8 cellular contexts compared by ENCODE assay signal in the genomic region with DNA sequence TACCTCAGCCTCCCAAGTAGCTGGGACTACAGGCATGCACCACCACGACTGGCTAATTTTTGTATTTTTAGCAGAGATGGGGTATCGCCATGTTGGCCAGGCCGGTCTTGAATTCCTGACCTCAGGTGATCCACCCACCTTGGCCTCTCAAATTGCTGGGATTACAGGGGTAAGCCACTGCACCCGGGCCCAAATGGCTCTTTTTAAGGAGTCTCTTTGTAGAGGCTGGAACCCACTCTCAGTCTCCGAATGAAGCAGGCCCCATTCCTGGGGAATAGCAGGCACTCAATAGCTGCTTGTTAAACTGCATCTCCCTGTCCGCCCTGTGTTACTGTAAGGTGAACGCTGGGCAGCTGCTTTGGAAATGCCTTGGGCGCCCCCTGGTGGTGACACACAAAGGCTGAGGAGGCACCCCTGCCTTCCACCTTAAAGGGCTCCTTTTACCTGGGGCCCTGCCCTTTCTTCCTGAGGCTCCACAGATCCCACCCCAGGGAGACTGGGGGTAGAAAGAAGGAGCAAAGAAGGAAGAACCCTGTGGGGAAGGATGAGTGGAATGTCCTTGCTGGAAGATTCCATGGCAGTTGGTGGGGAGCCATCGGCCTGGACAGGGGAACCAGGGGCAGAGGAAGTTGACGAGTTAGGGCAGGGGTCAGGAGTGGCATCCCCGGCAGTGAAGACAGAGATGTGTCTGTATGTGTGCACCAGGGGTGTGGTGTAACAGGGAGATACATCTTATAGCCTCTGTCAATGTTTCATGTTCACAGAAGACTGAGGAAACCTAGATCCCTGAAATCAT. TPM values are rescaled to one million over a fixed set of nuclear protein-coding genes. Genes with fewer than 3 reads are reported as not detected.
DNase-seq lines count a peak whose midpoint lies in the region; ATAC-seq and TF ChIP-seq lines count a peak whose summit lies in the region.

No MANE protein-coding gene starts in this region.

- peak overlapping the region in 3 of 6 donors; percentile 39 to 70 (median 53) for H3K27ac Mint-ChIP-seq in naive B cell

- no peaks in the 10 kb centered on the region for H4K20me1 ChIP-seq in OCI-LY1 (ENCODE audit: insufficient read depth, low read length)

- H3K4me1 Mint-ChIP-seq in naive B cell: peaks cover 21 to 36% (median 35%) of the 10 kb centered on the region in 3 donors

- H3K4me3 Mint-ChIP-seq in naive B cell: peak overlapping the region in 1 of 8 donors; percentile 69

- peaks cover 14% of the 10 kb centered on the region for H3K4me1 ChIP-seq in OCI-LY1 (ENCODE audit: insufficient read depth, low read length, severe bottlenecking)

- peak; percentile 71 for DNase-seq in Daoy (ENCODE audit: low read depth)
- peak; percentile 86 for DNase-seq in KBM-7
- DNase-seq in activated CD8-positive, alpha-beta memory T cell treated with anti-CD3 and anti-CD28 coated beads, Interleukin-2, amount 50 U/mL, for 48 hours: peak; percentile 99
- peak; percentile 34 for DNase-seq in epithelial cell of prostate (ENCODE audit: low read depth, low spot score)
- peak; percentile 83 for DNase-seq in naive B cell
- DNase-seq in stimulated activated CD8-positive, alpha-beta memory T cell treated with anti-CD3 and anti-CD28 coated beads, Interleukin-7, amount 100 ng/mL, for 1 hour (ENCODE audit: low read depth in 2 of 2): peak; percentile 81 to 92
- no peak for DNase-seq in OCI-M2 (lab: John Stamatoyannopoulos, UW; ENCODE audit: unreplicated experiment)

- in situ Hi-C loops in KBM-7 (cut with MboI; ENCODE audit: low pct_unique_long_range_greater_than_20kb, low sequenced_read_pairs): loop anchor here (10.0 kb wide), 2 partner anchors 45 to 55 kb away; a partner anchor contains a TSS

- H3F3A ChIP-seq in OCI-LY1 (ENCODE audit: insufficient read depth, low read length): no peaks in the 10 kb centered on the region

- no peaks in the 10 kb centered on the region for H3K9me3 ChIP-seq in OCI-LY1 (ENCODE audit: low read length)

- no peak overlapping the region for H3K9ac ChIP-seq in OCI-LY1 (ENCODE audit: low read length)

- peak; percentile 94 for TF ChIP-seq CTCF in OCI-LY1 (IDR thresholded peaks at IDR 0.05; ENCODE audit: low read length)

- peak; percentile 98 to 99 for ATAC-seq in naive B cell (ENCODE audit: low read depth in 2 of 2)

- H3K27me3 Mint-ChIP-seq in naive B cell: no peaks in the 10 kb centered on the region

- no peaks in the 10 kb centered on the region for H3K9me3 Mint-ChIP-seq in naive B cell

- H3K27ac ChIP-seq in OCI-LY1 (ENCODE audit: low read depth, low read length, poor library complexity, severe bottlenecking): no peak overlapping the region
- no peak overlapping the region for H3K27ac ChIP-seq in epithelial cell of prostate

- no peaks in the 10 kb centered on the region for H3K27me3 ChIP-seq in OCI-LY1 (ENCODE audit: insufficient read depth, low read length)

- H3K36me3 Mint-ChIP-seq in naive B cell: no peaks in the 10 kb centered on the region

- H3K36me3 ChIP-seq in OCI-LY1 (ENCODE audit: insufficient read depth, low read length): no peaks in the 10 kb centered on the region

- H2AFZ ChIP-seq in OCI-LY1 (ENCODE audit: low read length): no peak overlapping the region

- H3K4me3 ChIP-seq in OCI-LY1 (ENCODE audit: low read depth, low read length, poor library complexity, severe bottlenecking): no peak overlapping the region

- H3K9me2 ChIP-seq in OCI-LY1 (ENCODE audit: low read depth, low read length): no peaks in the 10 kb centered on the region

- H3K79me2 ChIP-seq in OCI-LY1 (ENCODE audit: insufficient read depth, low read length): no peaks in the 10 kb centered on the region

- no peak overlapping the region for H3K4me2 ChIP-seq in OCI-LY1 (ENCODE audit: low read length)

RNA-seq across cellular contexts. Expression of a gene that starts 6.1 kb away (rescaled TPM):
- 1.5 TPM in 2 replicates for total RNA-seq in Daoy (2014; rRNA removed; shearing (Covaris generic))
- polyA plus RNA-seq in naive B cell (ENCODE audit: low read depth in 6 of 6): 10 to 100 TPM in 2 of 6 donors, 1 to 10 TPM in 4; 2.2 to 17.1 (median 9.4) TPM

RNA-seq across cellular contexts. Expression of a gene that starts 39.0 kb away (rescaled TPM):
- 0.06 and 0.23 TPM in 2 replicates for total RNA-seq in Daoy (2014; rRNA removed; shearing (Covaris generic))
- under 1 TPM in 1 of 6 donors, not detected in 5; 0.12 TPM for polyA plus RNA-seq in naive B cell (ENCODE audit: low read depth in 6 of 6)

RNA-seq across cellular contexts. Expression of a gene that starts 48.9 kb away (rescaled TPM):
- total RNA-seq in Daoy (2014; rRNA removed; shearing (Covaris generic)): 7.1 and 11.0 TPM in 2 replicates
- 10 to 100 TPM; 20.0 to 35.5 (median 23.5) TPM for polyA plus RNA-seq in naive B cell (ENCODE audit: low read depth in 6 of 6)

RNA-seq across cellular contexts. Expression of a gene that starts 51.4 kb away (rescaled TPM):
- total RNA-seq in Daoy (2014; rRNA removed; shearing (Covaris generic)): 18.5 and 26.9 TPM in 2 replicates
- polyA plus RNA-seq in naive B cell (ENCODE audit: low read depth in 6 of 6): 10 to 100 TPM in 5 of 6 donors, 1 to 10 TPM in 1; 8.3 to 22.0 (median 15.8) TPM

RNA-seq across cellular contexts. Expression of a gene that starts 58.5 kb away (rescaled TPM):
- not detected in 2 replicates for total RNA-seq in Daoy (2014; rRNA removed; shearing (Covaris generic))
- 1 to 10 TPM in 3 of 6 donors, under 1 TPM in 2, not detected in 1; 0.39 to 2.3 (median 1.0) TPM for polyA plus RNA-seq in naive B cell (ENCODE audit: low read depth in 6 of 6)
